ENCODE assay signal across 1 cellular context in the genomic region with DNA sequence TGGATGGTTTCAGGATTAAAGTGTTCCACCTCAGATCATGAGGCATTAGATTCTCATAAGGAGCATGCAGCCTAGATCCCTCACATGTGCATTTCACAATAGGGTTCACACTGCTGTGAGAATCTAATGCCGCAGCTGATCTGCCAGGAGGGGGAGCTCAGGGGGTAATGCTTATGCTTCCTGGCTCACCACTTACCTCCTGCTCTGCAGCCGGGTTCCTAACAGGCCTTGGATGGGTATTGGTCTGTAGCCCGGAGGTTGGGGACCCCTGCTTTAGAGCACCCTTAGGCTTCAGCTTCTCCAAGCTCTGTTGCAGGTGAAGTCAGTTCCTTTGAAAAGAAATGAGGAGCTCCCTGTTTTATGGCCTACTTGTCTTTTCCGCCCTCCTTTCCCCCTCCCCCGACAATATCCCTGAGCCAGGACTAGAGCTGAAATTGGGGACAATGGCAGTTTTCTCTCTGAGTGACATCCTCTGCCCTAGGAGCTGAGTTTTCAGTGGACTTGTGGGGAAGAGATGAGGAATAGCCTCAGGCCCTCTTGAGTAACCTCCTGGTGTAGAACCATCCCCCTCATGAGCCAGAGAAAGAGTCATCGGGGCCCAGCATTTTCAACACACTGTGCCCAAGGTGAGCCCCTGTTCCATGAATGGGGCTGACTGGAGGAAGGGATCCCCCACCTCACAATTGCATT.
TF ChIP-seq lines count a peak whose summit lies in the region.

No MANE protein-coding gene starts in this region.

TF ChIP-seq in SK-N-SH, 30 proteins besides CTCF, POLR2A, EP300 and RAD21 (continued from another document):
- no peak for TF ChIP-seq USF1 (IDR thresholded peaks at IDR 0.05; ENCODE audit: borderline replicate concordance, low read depth)
- no peak for TF ChIP-seq EZH2phosphoT487 (IDR thresholded peaks at IDR 0.05; ENCODE audit: borderline replicate concordance, low read depth)
- TF ChIP-seq NRF1 (IDR thresholded peaks at IDR 0.05; ENCODE audit: low read depth, low read length) = no peak
